24 cellular contexts compared by ENCODE assay signal in genomic region chr6:130259140-130259539, GRCh38. TPM values are rescaled to one million over a fixed set of nuclear protein-coding genes. Genes with fewer than 3 reads are reported as not detected.
DNase-seq lines count a peak whose midpoint lies in the region; ATAC-seq and TF ChIP-seq lines count a peak whose summit lies in the region.
"Had no signal": no experiment of that assay in that cellular context is flagged by ENCODE, and none has a peak within 500 bp of the region (broad histone marks: within the 10 kb centered on the region; RNA-seq: fewer than 3 reads in every experiment).

No MANE protein-coding gene starts in this region.

- no peaks in the 10 kb centered on the region for H3K27me3 ChIP-seq in CD8-positive, alpha-beta memory T cell (ENCODE audit: insufficient read depth, low read length, poor library complexity, severe bottlenecking)
- no peaks in the 10 kb centered on the region for H3K27me3 ChIP-seq in MM.1S (replicated peaks; ENCODE audit: insufficient read depth, low read length)
- H3K27me3 ChIP-seq: adrenal gland, brain microvascular endothelial cell, esophagus squamous epithelium, suprapubic skin, vagina had no signal

- TF ChIP-seq CTCF in MM.1S (IDR thresholded peaks at IDR 0.05; ENCODE audit: low read length), result peak; percentile 18; the same call in 1 of the 2 replicates

- DNase-seq in CD8-positive, alpha-beta memory T cell, result no peak
- DNase-seq in MM.1S (peak; percentile 47), naive B cell (no peak), DMS114 treated with DMSO at 0.1 percent for 48 hours (lab: John Stamatoyannopoulos, UW; ENCODE audit: unreplicated experiment) (no peak), D341Med (ENCODE audit: low spot score) (no peak), GDM1 (lab: John Stamatoyannopoulos, UW) (no peak)
- DNase-seq: activated CD4-positive, alpha-beta T cell treated with anti-CD3 and anti-CD28 coated beads for 48 hours; activated CD8-positive, alpha-beta memory T cell treated with anti-CD3 and anti-CD28 coated beads, Interleukin-2, amount 50 U/mL, for 48 hours; activated effector memory CD4-positive, alpha-beta T cell treated with anti-CD3 and anti-CD28 coated beads, Interleukin-2, amount 50 U/mL, for 16 hours; adrenal gland; brain microvascular endothelial cell; CD8-positive, alpha-beta T cell; DMS79; esophagus squamous epithelium; islet precursor cell; KG1; mucosa of descending colon; NCI-H2029 treated with DMSO at 0.1 percent for 48 hours; PC-3; SHP77 had no signal

- peaks cover 11% of the 10 kb centered on the region for H3K4me1 ChIP-seq in CD8-positive, alpha-beta memory T cell (ENCODE audit: insufficient read depth, low read length)
- peaks cover 22% of the 10 kb centered on the region for H3K4me1 ChIP-seq in MM.1S (ENCODE audit: low read length)
- H3K4me1 ChIP-seq: adrenal gland, esophagus squamous epithelium, prostate gland, suprapubic skin, vagina had no signal

- no peaks in the 10 kb centered on the region for H3K36me3 ChIP-seq in CD8-positive, alpha-beta memory T cell (ENCODE audit: insufficient read depth, low read length)
- no peaks in the 10 kb centered on the region for H3K36me3 ChIP-seq in MM.1S (replicated peaks; ENCODE audit: insufficient read depth, low read length)
- H3K36me3 ChIP-seq: adrenal gland, brain microvascular endothelial cell, esophagus squamous epithelium, prostate gland, suprapubic skin, vagina had no signal

- H3K9ac ChIP-seq in MM.1S (ENCODE audit: low read length), result peak overlapping the region; percentile 55; the same call in 1 of the 2 replicates

- no peaks in the 10 kb centered on the region for H3K9me3 ChIP-seq in CD8-positive, alpha-beta memory T cell (ENCODE audit: low read length)
- no peaks in the 10 kb centered on the region for H3K9me3 ChIP-seq in MM.1S (replicated peaks; ENCODE audit: insufficient read depth, low read length)
- H3K9me3 ChIP-seq: adrenal gland, esophagus squamous epithelium, mucosa of descending colon, prostate gland, suprapubic skin, vagina had no signal

- peaks cover 3% of the 10 kb centered on the region in 2 donors for H3K27me3 Mint-ChIP-seq in CD8-positive, alpha-beta memory T cell
- H3K27me3 Mint-ChIP-seq in naive B cell, result no peaks in the 10 kb centered on the region

- H3K9me2 ChIP-seq in MM.1S (replicated peaks; ENCODE audit: insufficient read depth, low read length), result no peaks in the 10 kb centered on the region

- peak overlapping the region; percentile 95 to 99 (median 98) for H3K27ac Mint-ChIP-seq in CD8-positive, alpha-beta memory T cell
- H3K27ac Mint-ChIP-seq in naive B cell, result peak overlapping the region in 5 of 6 donors; percentile 74 to 98 (median 86)

- H3K79me2 ChIP-seq in MM.1S (ENCODE audit: low read length), result peaks cover 26% of the 10 kb centered on the region

- H3K4me1 Mint-ChIP-seq in CD8-positive, alpha-beta memory T cell, result peaks cover 49 to 68% (median 50%) of the 10 kb centered on the region in 3 donors
- peaks cover 28 to 36% (median 33%) of the 10 kb centered on the region in 3 donors for H3K4me1 Mint-ChIP-seq in naive B cell

- H4K20me1 ChIP-seq in MM.1S (ENCODE audit: insufficient read depth, low read length), result no peaks in the 10 kb centered on the region

- CTCF ChIA-PET in CD8-positive, alpha-beta memory T cell (lab: Charles Lee), result interaction anchor here (0.6 kb wide), 1 partner anchor 10 kb away, joined by 3 read pairs; no protein-coding TSS in a partner anchor

- H3K27ac ChIP-seq in CD8-positive, alpha-beta memory T cell (ENCODE audit: low read depth, low read length), result no peak overlapping the region
- H3K27ac ChIP-seq in MM.1S (ENCODE audit: low read length), result peak overlapping the region; percentile 98
- H3K27ac ChIP-seq: adrenal gland, brain microvascular endothelial cell, esophagus squamous epithelium, prostate gland, suprapubic skin, vagina had no signal

- peak overlapping the region in 6 of 7 donors; percentile 28 to 91 (median 62) for H3K4me3 Mint-ChIP-seq in CD8-positive, alpha-beta memory T cell
- H3K4me3 Mint-ChIP-seq in naive B cell, result peak overlapping the region in 5 of 8 donors; percentile 22 to 83 (median 57)

- ATAC-seq in GM18502 (IDR thresholded peaks at IDR 0.05; ENCODE audit: poor library complexity, unreplicated experiment) (peak; percentile 32), naive B cell (ENCODE audit: low read depth in 2 of 2) (peak in 1 of 2 donors; percentile 19)
- ATAC-seq: CD8-positive, alpha-beta T cell; mucosa of descending colon; PC-3 had no signal

- H3K36me3 Mint-ChIP-seq in CD8-positive, alpha-beta memory T cell, result peaks cover 0 to 18% (median 5%) of the 10 kb centered on the region in 3 donors
- peaks cover 0 to 6% of the 10 kb centered on the region in 2 donors for H3K36me3 Mint-ChIP-seq in naive B cell

- peak overlapping the region; percentile 33; the same call in 1 of the 2 replicates for H2AFZ ChIP-seq in MM.1S (ENCODE audit: low read length)

- H3F3A ChIP-seq in MM.1S (ENCODE audit: insufficient read depth, low read length), result peaks cover 19% of the 10 kb centered on the region

- POLR2A ChIA-PET in CD8-positive, alpha-beta memory T cell (lab: Charles Lee), result no interaction called here

- no peak overlapping the region for H3K4me3 ChIP-seq in CD8-positive, alpha-beta memory T cell (ENCODE audit: low read length)
- H3K4me3 ChIP-seq in MM.1S (ENCODE audit: low read length), result no peak overlapping the region
- H3K4me3 ChIP-seq: adrenal gland, esophagus squamous epithelium, mucosa of descending colon, prostate gland, suprapubic skin, vagina had no signal

- peak overlapping the region; percentile 68 for H3K4me2 ChIP-seq in MM.1S (ENCODE audit: low read depth, low read length)

- H3K9me3 Mint-ChIP-seq in CD8-positive, alpha-beta memory T cell, result peaks cover 0 to 4% (median 1%) of the 10 kb centered on the region in 5 donors
- H3K9me3 Mint-ChIP-seq in naive B cell, result peaks cover 0 to 7% (median 2%) of the 10 kb centered on the region in 7 donors
- H3K9me3 Mint-ChIP-seq: CD8-positive, alpha-beta T cell had no signal

RNA-seq across cellular contexts. Expression of gene SAMD3, which starts 36.4 kb away (rescaled TPM):
- 10 to 100 TPM; 12.5 to 14.5 TPM for total RNA-seq in CD8-positive, alpha-beta memory T cell
- 220 TPM for polyA plus RNA-seq in CD8-positive, alpha-beta memory T cell
- under 1 TPM in 5 of 6 donors, not detected in 1; 0.37 to 0.92 (median 0.71) TPM for polyA plus RNA-seq in naive B cell (ENCODE audit: low read depth in 6 of 6)
- total RNA-seq: PC-3 had no signal

Comparison
In these comparisons a context has a peak if more than half of its experiments do, and no peak if none do; other contexts are left out.
1. RNA of gene SAMD3, which starts 36.4 kb away (polyA plus RNA-seq): 220 TPM in CD8-positive, alpha-beta memory T cell (single experiment); 0.37 to 0.92 TPM in naive B cell; every median in the first group is over 100 times any median in the second.